Comparison of ENCODE assay signal across 25 cellular contexts in genomic region chr9:87393706-87394255, GRCh38.
"Had no signal": no experiment of that assay in that cellular context is flagged by ENCODE, and none has a peak within 500 bp of the region (broad histone marks: within the 10 kb centered on the region; RNA-seq: fewer than 3 reads in every experiment).

No MANE protein-coding gene starts in this region.

- H3K27ac Mint-ChIP-seq: activated CD4-positive, alpha-beta memory T cell treated with anti-CD3 and anti-CD28 coated beads, Interleukin-2, amount 10 ng/mL, durations not matched to agents 7 days and 5 days; activated CD4-positive, alpha-beta T cell treated with anti-CD3 and anti-CD28 coated beads for 36 hours; activated naive CD4-positive, alpha-beta T cell treated with anti-CD3 and anti-CD28 coated beads for 36 hours; activated naive CD8-positive, alpha-beta T cell treated with anti-CD3 and anti-CD28 coated beads for 36 hours; activated T-helper 17 cell treated with anti-CD3 and anti-CD28 coated beads, Interleukin-2, amount 50 U/mL, for 72 hours; T-helper 1 cell treated with Interleukin-12 subunit alpha and Interleukin-12 subunit beta and Interleukin-4 antibody, amounts not matched to agents 30 μg/mL and 1 μg/mL, for 36 hours had no signal

- H3K9me3 ChIP-seq: body of pancreas, Peyer's patch, SJSA1 had no signal

- H3K4me3 Mint-ChIP-seq: activated CD4-positive, alpha-beta memory T cell treated with anti-CD3 and anti-CD28 coated beads, Interleukin-2, amount 10 ng/mL, durations not matched to agents 7 days and 5 days; activated CD4-positive, alpha-beta T cell treated with anti-CD3 and anti-CD28 coated beads for 36 hours; activated naive CD4-positive, alpha-beta T cell treated with anti-CD3 and anti-CD28 coated beads for 36 hours; activated naive CD8-positive, alpha-beta T cell treated with anti-CD3 and anti-CD28 coated beads for 36 hours; activated T-helper 17 cell treated with anti-CD3 and anti-CD28 coated beads, Interleukin-2, amount 50 U/mL, for 72 hours; T-helper 1 cell treated with Interleukin-12 subunit alpha and Interleukin-12 subunit beta and Interleukin-4 antibody, amounts not matched to agents 30 μg/mL and 1 μg/mL, for 36 hours had no signal

- H3K27ac ChIP-seq: body of pancreas, Peyer's patch, SJSA1 had no signal

- H3K36me3 ChIP-seq: Peyer's patch, SJSA1 had no signal

- FAIRE-seq: bronchial epithelial cell had no signal

- H3K4me1 ChIP-seq: Peyer's patch had no signal

- H3K4me3 ChIP-seq: body of pancreas, Peyer's patch, SJSA1 had no signal

- H3K4me1 Mint-ChIP-seq: activated CD4-positive, alpha-beta memory T cell treated with anti-CD3 and anti-CD28 coated beads, Interleukin-2, amount 10 ng/mL, durations not matched to agents 7 days and 5 days; activated CD4-positive, alpha-beta T cell treated with anti-CD3 and anti-CD28 coated beads for 36 hours; activated naive CD8-positive, alpha-beta T cell treated with anti-CD3 and anti-CD28 coated beads for 36 hours; activated T-helper 17 cell treated with anti-CD3 and anti-CD28 coated beads, Interleukin-2, amount 50 U/mL, for 72 hours had no signal

- ATAC-seq: activated CD4-positive, alpha-beta T cell treated with anti-CD3 and anti-CD28 coated beads for 36 hours; activated T-helper 17 cell treated with anti-CD3 and anti-CD28 coated beads, Interleukin-2, amount 50 U/mL, for 72 hours; body of pancreas had no signal

- DNase-seq: activated CD4-positive, alpha-beta memory T cell treated with anti-CD3 and anti-CD28 coated beads, Interleukin-2, amount 10 ng/mL, durations not matched to agents 7 days and 5 days; activated CD4-positive, alpha-beta T cell treated with anti-CD3 and anti-CD28 coated beads for 36 hours; activated CD4-positive, alpha-beta T cell treated with anti-CD3 and anti-CD28 coated beads, Interleukin-2, amount 50 U/mL, for 1 hour; activated gamma-delta T cell; activated naive CD4-positive, alpha-beta T cell treated with anti-CD3 and anti-CD28 coated beads for 36 hours; activated naive CD8-positive, alpha-beta T cell treated with anti-CD3 and anti-CD28 coated beads for 36 hours; activated T-cell treated with anti-CD3 and anti-CD28 coated beads for 4 hours; activated T-cell treated with anti-CD3 and anti-CD28 coated beads, Interleukin-2, amount 50 U/mL, for 48 hours; aorta; body of pancreas; central memory CD4-positive, alpha-beta T cell; MM.1S; NCI-H1105; NCI-H1436; NCI-H187; NCI-H2081; NCI-H510A treated with DMSO at 0.1 percent for 48 hours; NCI-H69; NK-92 treated with Interleukin-12 subunit alpha and Interleukin-12 subunit beta, amount 100 ng/mL, for 24 hours; Peyer's patch; SHP77 had no signal

- H3K27me3 ChIP-seq: body of pancreas, Peyer's patch, SJSA1 had no signal

- H3K36me3 Mint-ChIP-seq: activated naive CD8-positive, alpha-beta T cell treated with anti-CD3 and anti-CD28 coated beads for 36 hours had no signal

- H3K9me3 Mint-ChIP-seq: activated naive CD8-positive, alpha-beta T cell treated with anti-CD3 and anti-CD28 coated beads for 36 hours; T-helper 1 cell treated with Interleukin-12 subunit alpha and Interleukin-12 subunit beta and Interleukin-4 antibody, amounts not matched to agents 30 μg/mL and 1 μg/mL, for 36 hours had no signal
